ENCODE assay signal across 15 cellular contexts in the genomic region with DNA sequence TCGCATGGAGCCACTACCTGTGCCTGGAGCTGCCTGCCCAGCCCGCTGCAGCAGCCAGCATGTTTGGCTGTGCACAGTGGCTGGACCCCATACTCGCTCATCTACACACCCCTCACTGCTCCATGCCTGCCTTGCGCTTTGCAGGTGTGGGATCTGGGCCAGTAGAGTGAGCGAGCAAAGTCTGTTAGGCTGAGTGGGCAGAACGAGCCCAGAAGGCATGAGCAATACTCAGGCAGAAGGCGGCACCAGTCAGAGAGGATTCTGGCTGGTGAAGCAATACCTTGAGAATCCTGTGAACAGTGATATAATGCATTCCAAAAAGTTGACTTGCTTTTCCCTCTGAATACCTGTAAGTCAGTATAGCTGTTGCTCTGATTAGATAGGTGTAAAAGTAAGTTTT.
DNase-seq lines count a peak whose midpoint lies in the region; ATAC-seq and TF ChIP-seq lines count a peak whose summit lies in the region.
"Had no signal": no experiment of that assay in that cellular context is flagged by ENCODE, and none has a peak within 500 bp of the region (broad histone marks: within the 10 kb centered on the region; RNA-seq: fewer than 3 reads in every experiment).

No MANE protein-coding gene starts in this region.

- H2BK5ac ChIP-seq in trophoblast cell (ENCODE audit: low read depth, low read length, poor library complexity) = no peak overlapping the region

- H3K4me1 ChIP-seq in RWPE2 (ENCODE audit: insufficient read depth, poor library complexity, severe bottlenecking) (no peaks in the 10 kb centered on the region), trophoblast cell (ENCODE audit: control insufficient read depth in 1 of 2, insufficient read depth in 2 of 2, low read length in 2 of 2) (peaks cover 0 to 3% of the 10 kb centered on the region in 2 experiments)
- H3K4me1 ChIP-seq: BLaER1 treated with 17β-estradiol and CSF1 and Interleukin-3, amounts not matched to agents 10 nM and 100 nM had no signal

- H3K9me3 ChIP-seq in RWPE2 (ENCODE audit: severe bottlenecking) (no peaks in the 10 kb centered on the region), trophoblast cell (ENCODE audit: insufficient read depth, low read depth, low read length) (no peaks in the 10 kb centered on the region)

- H4K12ac ChIP-seq in trophoblast cell (ENCODE audit: low read depth, low read length) = no peak overlapping the region

- H3K4me2 ChIP-seq in trophoblast cell (ENCODE audit: low read length) = no peak overlapping the region
- H3K4me2 ChIP-seq: BLaER1 treated with 17β-estradiol and CSF1 and Interleukin-3, amounts not matched to agents 10 nM and 100 nM had no signal

- peak; percentile 5 for DNase-seq in HPDE6-E6E7 (ENCODE audit: extremely low spot score)
- DNase-seq in RWPE2 (ENCODE audit: low spot score) = no peak
- DNase-seq in trophoblast cell = peak; percentile 58 to 85
- DNase-seq in head of caudate nucleus = no peak
- DNase-seq in superior temporal gyrus (ENCODE audit: extremely low spot score) = no peak
- DNase-seq: CD8-positive, alpha-beta memory T cell; EL; Kasumi-1; NCI-H1105; NCI-H510A treated with DMSO at 0.1 percent for 48 hours; NCI-H774 had no signal

- H3K36me3 ChIP-seq in RWPE2 (ENCODE audit: low read depth) (no peaks in the 10 kb centered on the region), trophoblast cell (ENCODE audit: control insufficient read depth in 1 of 2, insufficient read depth in 2 of 2, low read length in 2 of 2) (no peaks in the 10 kb centered on the region)
- H3K36me3 ChIP-seq: BLaER1 treated with 17β-estradiol and CSF1 and Interleukin-3, amounts not matched to agents 10 nM and 100 nM had no signal

- no peak overlapping the region for H3K14ac ChIP-seq in trophoblast cell (ENCODE audit: low read length)

- H3K27ac ChIP-seq in RWPE2 (ENCODE audit: poor library complexity, severe bottlenecking) (no peak overlapping the region), trophoblast cell (ENCODE audit: low read depth, low read length) (no peak overlapping the region)
- H3K27ac ChIP-seq: BLaER1 treated with 17β-estradiol and CSF1 and Interleukin-3, amounts not matched to agents 10 nM and 100 nM; RWPE1 had no signal

- no peak overlapping the region for H4K91ac ChIP-seq in trophoblast cell (ENCODE audit: low read depth, low read length)

- H3K79me2 ChIP-seq in trophoblast cell (ENCODE audit: control insufficient read depth, insufficient read depth, low read length, poor library complexity) = no peaks in the 10 kb centered on the region

- no peak overlapping the region for H2BK12ac ChIP-seq in trophoblast cell (ENCODE audit: low read length)

- no peak overlapping the region for H3K9ac ChIP-seq in trophoblast cell (ENCODE audit: low read length)
- H3K9ac ChIP-seq: BLaER1 treated with 17β-estradiol and CSF1 and Interleukin-3, amounts not matched to agents 10 nM and 100 nM had no signal

- H3K27me3 ChIP-seq in RWPE2 (ENCODE audit: insufficient read depth, poor library complexity, severe bottlenecking) = no peaks in the 10 kb centered on the region
- H3K27me3 ChIP-seq in trophoblast cell (ENCODE audit: insufficient read depth, low read length) = no peaks in the 10 kb centered on the region
- H3K27me3 ChIP-seq: BLaER1 treated with 17β-estradiol and CSF1 and Interleukin-3, amounts not matched to agents 10 nM and 100 nM had no signal

- TF ChIP-seq CTCF in RWPE2 (IDR thresholded peaks at IDR 0.05; ENCODE audit: poor library complexity, severe bottlenecking) = no peak

- no peak overlapping the region for H4K8ac ChIP-seq in trophoblast cell (ENCODE audit: low read depth, low read length)

- H3K79me1 ChIP-seq in trophoblast cell (ENCODE audit: low read length) = no peaks in the 10 kb centered on the region

- H2AFZ ChIP-seq in trophoblast cell (ENCODE audit: insufficient read depth, low read length, poor library complexity) = no peak overlapping the region

- no peak overlapping the region for H2AK5ac ChIP-seq in trophoblast cell (ENCODE audit: low read length)

- H3K4ac ChIP-seq in trophoblast cell (ENCODE audit: low read depth, low read length) = no peak overlapping the region

- ATAC-seq in RWPE2 (ENCODE audit: low read depth) (peak; percentile 48; the same call in 2 of the 3 replicates), esophagus mucosa (peak; percentile 66), HG03097 (IDR thresholded peaks at IDR 0.05; ENCODE audit: low FRiP score, unreplicated experiment) (no peak)

- H2BK120ac ChIP-seq in trophoblast cell (ENCODE audit: insufficient read depth, low read length, poor library complexity) = no peak overlapping the region

- H3K4me3 ChIP-seq in RWPE2 (ENCODE audit: severe bottlenecking) (no peak overlapping the region), trophoblast cell (ENCODE audit: low read depth, low read length) (no peak overlapping the region)
- H3K4me3 ChIP-seq: BLaER1 treated with 17β-estradiol and CSF1 and Interleukin-3, amounts not matched to agents 10 nM and 100 nM had no signal

- no CpG with 5 or more reads among the region's 7 CpGs for WGBS in trophoblast cell (ENCODE audit: extremely low coverage, insufficient coverage, insufficient read length)

- no peak overlapping the region for H3K18ac ChIP-seq in trophoblast cell (ENCODE audit: low read length)

- no peak overlapping the region for H3K23ac ChIP-seq in trophoblast cell (ENCODE audit: low read length)

- intact Hi-C loops in head of caudate nucleus (cut with DNase I) = no loop called here

Comparison
In these comparisons a context has a peak if more than half of its experiments do, and no peak if none do; other contexts are left out.
1. DNase-seq: peak in HPDE6-E6E7 (single experiment) and trophoblast cell (2 of 2); none in RWPE2 (single experiment), head of caudate nucleus (0 of 42) and superior temporal gyrus (single experiment).